In the genomic region with DNA sequence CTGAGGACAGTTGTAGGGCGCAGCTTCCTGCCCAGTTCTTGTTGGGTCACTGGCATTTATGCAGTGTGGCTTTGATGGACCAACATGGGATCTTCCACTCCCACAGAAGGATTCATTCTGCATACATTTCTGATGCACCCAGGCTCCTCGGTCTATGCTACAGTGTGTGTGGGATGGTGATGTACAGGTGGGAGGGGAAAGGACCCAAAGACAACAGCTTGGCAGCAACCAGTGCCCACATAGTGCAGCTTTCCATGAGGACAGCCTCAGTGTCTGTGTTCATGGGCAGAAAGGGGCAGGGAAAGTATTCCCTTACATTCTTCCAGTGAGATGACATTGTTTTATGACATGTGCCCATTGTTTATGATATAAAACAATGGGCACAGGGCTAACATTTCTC, we compare ENCODE assay signal across 18 cellular contexts.
"Had no signal": no experiment of that assay in that cellular context is flagged by ENCODE, and none has a peak within 500 bp of the region (broad histone marks: within the 10 kb centered on the region; RNA-seq: fewer than 3 reads in every experiment).

No MANE protein-coding gene starts in this region.

- H3K27me3 ChIP-seq: colonic mucosa, foreskin keratinocyte, pancreas, suprapubic skin, thyroid gland, upper lobe of left lung had no signal

- H3K9me3 ChIP-seq: colonic mucosa, pancreas, suprapubic skin, thyroid gland, upper lobe of left lung had no signal

- H3K4me1 ChIP-seq: colonic mucosa, foreskin keratinocyte, suprapubic skin had no signal

- H3K27ac ChIP-seq: colonic mucosa, foreskin keratinocyte, pancreas, suprapubic skin, upper lobe of left lung had no signal

- DNase-seq: colonic mucosa; effector CD4-positive, alpha-beta T cell; endodermal cell; erythroblast; foreskin keratinocyte; immature natural killer cell; left colon; mesendoderm; naive B cell; occipital lobe; pancreas; right cardiac atrium; small intestine; stimulated activated CD4-positive, alpha-beta T cell treated with anti-CD3 and anti-CD28 coated beads, Interleukin-2, amount 100 ng/mL, for 48 hours; stimulated activated naive CD4-positive, alpha-beta T cell treated with Interleukin-2 at 50 U/mL for 16 hours; thyroid gland; upper lobe of left lung had no signal

- H3K4me3 ChIP-seq: colonic mucosa, pancreas, suprapubic skin, thyroid gland, upper lobe of left lung had no signal

- H3K36me3 ChIP-seq: colonic mucosa, upper lobe of left lung had no signal

- ATAC-seq: foreskin keratinocyte, left colon, right cardiac atrium had no signal
